Comparison of ENCODE assay signal across 3 cellular contexts in the genomic region with DNA sequence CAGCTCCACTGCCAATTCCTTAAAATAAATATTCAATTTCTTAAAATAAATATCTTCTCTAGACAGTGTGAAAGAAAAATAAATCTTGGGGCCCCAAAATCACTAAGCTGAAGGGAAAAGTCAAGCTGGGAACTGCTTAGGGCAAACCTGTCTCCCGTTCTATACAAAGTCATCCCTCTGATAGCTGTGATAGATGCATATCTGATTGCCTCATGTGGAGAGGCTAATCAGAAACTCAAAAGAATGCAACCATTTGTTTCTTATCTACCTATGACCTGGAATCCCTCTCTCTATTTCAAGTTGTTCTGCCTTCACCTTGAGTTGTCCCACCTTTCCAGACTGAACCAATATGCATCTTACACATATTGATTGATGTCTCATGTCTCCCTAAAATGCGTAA.
"Had no signal": no experiment of that assay in that cellular context is flagged by ENCODE, and none has a peak within 500 bp of the region (broad histone marks: within the 10 kb centered on the region; RNA-seq: fewer than 3 reads in every experiment).

No MANE protein-coding gene starts in this region.

- ATAC-seq: GM12878 had no signal

- DNase-seq: GDM1, GF-D8 had no signal

- H3K4me3 ChIP-seq: GM12878 had no signal
